In genomic region chr11:1749787-1750351, GRCh38 we compare ENCODE assay signal across 10 cellular contexts. TPM values are rescaled to one million over a fixed set of nuclear protein-coding genes. Genes with fewer than 3 reads are reported as not detected.
A peak's percentile ranks its signal among the peaks of the same experiment; 100 is the strongest.
DNase-seq lines count a peak whose midpoint lies in the region; ATAC-seq and TF ChIP-seq lines count a peak whose summit lies in the region.
"Had no signal": no experiment of that assay in that cellular context is flagged by ENCODE, and none has a peak within 500 bp of the region (broad histone marks: within the 10 kb centered on the region; RNA-seq: fewer than 3 reads in every experiment).

No MANE protein-coding gene starts in this region.

- ATAC-seq in natural killer cell (no peak), GM21423 (IDR thresholded peaks at IDR 0.05; ENCODE audit: unreplicated experiment) (no peak)

- H3K9me3 ChIP-seq in A673 (ENCODE audit: low read depth, low read length, poor library complexity, severe bottlenecking) = no peaks in the 10 kb centered on the region

- peak; percentile 43 for DNase-seq in BJ (ENCODE audit: low read depth)
- DNase-seq in HT1080 (ENCODE audit: low read depth) = peak; percentile 81
- DNase-seq in coronary artery (ENCODE audit: low spot score) = no peak
- DNase-seq in natural killer cell = peak; percentile 12
- no peak for DNase-seq in A673 (ENCODE audit: low spot score)
- no peak for DNase-seq in stimulated activated CD4-positive, alpha-beta T cell treated with anti-CD3 and anti-CD28 coated beads, Interleukin-2, amount 100 ng/mL, for 24 hours
- no peak for DNase-seq in NCI-H748 (lab: John Stamatoyannopoulos, UW; ENCODE audit: unreplicated experiment)
- DNase-seq: activated CD4-positive, alpha-beta T cell treated with anti-CD3 and anti-CD28 coated beads, Interleukin-2, amount 50 U/mL, for 48 hours had no signal

- H3K4me3 ChIP-seq in BJ (ENCODE audit: low read depth, low read length) (no peak overlapping the region), coronary artery (peak overlapping the region; percentile 72), A673 (ENCODE audit: low read depth, low read length, poor library complexity, severe bottlenecking) (no peak overlapping the region)

- H3K27ac ChIP-seq in coronary artery (peak overlapping the region; percentile 77 to 87), A673 (ENCODE audit: low read depth, low read length, poor library complexity, severe bottlenecking) (no peak overlapping the region)

- no TSS peak for BruUV-seq in A673 (replicated peaks; lab: Mats Ljungman, UMichigan)

- CTCF ChIA-PET in BJ (lab: Yijun Ruan, JAX) (interaction anchor here (0.6 to 1.2 kb wide), 4 partner anchors 56 to 161 kb away, joined by 3 read pairs; no protein-coding TSS in a partner anchor), A673 (lab: Charles Lee) (no interaction called here)

- H3K36me3 Mint-ChIP-seq in natural killer cell = no peaks in the 10 kb centered on the region

- TF ChIP-seq CTCF in BJ (IDR thresholded peaks at IDR 0.05; ENCODE audit: insufficient read depth, low read depth, low read length) (no peak), coronary artery (IDR thresholded peaks at IDR 0.05) (no peak), natural killer cell (IDR thresholded peaks at IDR 0.05) (no peak), A673 (conservative IDR thresholded peaks at IDR 0.05; ENCODE audit: low read depth, low read length) (no peak)

- H3K27me3 ChIP-seq in BJ (ENCODE audit: control insufficient read depth, insufficient read depth, low read length) = peaks cover 5% of the 10 kb centered on the region; the same call in 1 of the 2 replicates
- H3K27me3 ChIP-seq in A673 (replicated peaks; ENCODE audit: insufficient read depth, low read depth, low read length, poor library complexity) = peaks cover 39% of the 10 kb centered on the region

- POLR2A ChIA-PET in BJ (lab: Charles Lee) = interaction anchor here (0.6 kb wide), 1 partner anchor 32 kb away, joined by 3 read pairs; no protein-coding TSS in a partner anchor
- POLR2A ChIA-PET in A673 (lab: Charles Lee; ENCODE audit: low non-redundant PET) = no interaction called here

- no peaks in the 10 kb centered on the region for H3K4me1 ChIP-seq in A673 (ENCODE audit: insufficient read depth, low read length, poor library complexity, severe bottlenecking)

- peaks cover 0 to 13% of the 10 kb centered on the region in 2 donors for H3K27me3 Mint-ChIP-seq in natural killer cell (ENCODE audit: low read depth in 2 of 2)

- peaks cover 3% of the 10 kb centered on the region for H3K36me3 ChIP-seq in BJ (ENCODE audit: control insufficient read depth, insufficient read depth, low read length)
- no peaks in the 10 kb centered on the region for H3K36me3 ChIP-seq in A673 (ENCODE audit: insufficient read depth, low read length, poor library complexity, severe bottlenecking)

- H3K4me3 Mint-ChIP-seq in natural killer cell = peak overlapping the region; percentile 73

- no peaks in the 10 kb centered on the region for H3K9me3 Mint-ChIP-seq in natural killer cell

- H3K4me1 Mint-ChIP-seq in natural killer cell = peaks cover 21 to 75% of the 10 kb centered on the region in 2 donors

- intact Hi-C loops in natural killer cell (cut with micrococcal nuclease) = no loop called here
- intact Hi-C loops in A673 (cut with micrococcal nuclease; ENCODE audit: unreplicated experiment) = no loop called here

- H3K27ac Mint-ChIP-seq in natural killer cell = peak overlapping the region; percentile 36 to 78

RNA-seq across cellular contexts. Expression of gene IFITM10, which starts 0.5 kb away (rescaled TPM):
- polyA plus RNA-seq in BJ (2011; rRNA removed) = 0.06 and 0.22 TPM in 2 replicates
- polyA minus RNA-seq in BJ (2011; rRNA and poly(A)+ RNA removed) = 0.21 TPM in 1 of 2 replicates, not detected in the other
- 0.47 and 0.58 TPM in 2 replicates for total RNA-seq in HT1080 (2014; rRNA removed; shearing (Covaris generic))
- 0.10 and 0.21 TPM in 2 replicates for polyA plus RNA-seq in HT1080 (2015; cell fraction: cytosol; rRNA removed)
- 1.2 and 1.9 TPM in 2 replicates for polyA plus RNA-seq in HT1080 (2015; cell fraction: nucleus; rRNA removed)
- total RNA-seq in natural killer cell (1 to 10 TPM; 5.5 to 8.1 (median 6.5) TPM), A673 (2021) (0.24 TPM in 1 of 2 replicates, not detected in the other)

RNA-seq across cellular contexts. Expression of gene CTSD, which starts 13.9 kb away (rescaled TPM):
- 89.9 and 206 TPM in 2 replicates for polyA plus RNA-seq in BJ (2011; rRNA removed)
- 130 and 157 TPM in 2 replicates for polyA minus RNA-seq in BJ (2011; rRNA and poly(A)+ RNA removed)
- total RNA-seq in HT1080 (2014; rRNA removed; shearing (Covaris generic)) = 178 and 212 TPM in 2 replicates
- 192 and 201 TPM in 2 replicates for polyA plus RNA-seq in HT1080 (2015; cell fraction: cytosol; rRNA removed)
- 352 and 378 TPM in 2 replicates for polyA plus RNA-seq in HT1080 (2015; cell fraction: nucleus; rRNA removed)
- total RNA-seq in natural killer cell = 100 to 1,000 TPM; 388 to 446 (median 415) TPM
- 144 and 159 TPM in 2 replicates for total RNA-seq in A673 (2021)

RNA-seq across cellular contexts. Expression of gene KRTAP5-6, which starts 52.9 kb away (rescaled TPM):
- polyA plus RNA-seq in BJ (2011; rRNA removed) = not detected in 2 replicates
- polyA minus RNA-seq in BJ (2011; rRNA and poly(A)+ RNA removed) = not detected in 2 replicates
- total RNA-seq in HT1080 (2014; rRNA removed; shearing (Covaris generic)) = not detected in 2 replicates
- not detected in 2 replicates for polyA plus RNA-seq in HT1080 (2015; cell fraction: cytosol; rRNA removed)
- not detected in 2 replicates for polyA plus RNA-seq in HT1080 (2015; cell fraction: nucleus; rRNA removed)
- not detected for total RNA-seq in natural killer cell
- total RNA-seq in A673 (2021) = not detected in 2 replicates
- total RNA-seq: subcutaneous adipose tissue had no signal

Comparison
In these comparisons a context has a peak if more than half of its experiments do, and no peak if none do; other contexts are left out.
1. DNase-seq: peak in BJ (single experiment), HT1080 (single experiment) and natural killer cell (single experiment); none in coronary artery (single experiment), A673 (single experiment), stimulated activated CD4-positive, alpha-beta T cell treated with anti-CD3 and anti-CD28 coated beads, Interleukin-2, amount 100 ng/mL, for 24 hours (0 of 2) and NCI-H748 (single experiment).